Comparison of ENCODE assay signal across 20 cellular contexts in genomic region chr3:25420168-25420567, GRCh38. TPM values are rescaled to one million over a fixed set of nuclear protein-coding genes. Genes with fewer than 3 reads are reported as not detected.
"Had no signal": no experiment of that assay in that cellular context is flagged by ENCODE, and none has a peak within 500 bp of the region (broad histone marks: within the 10 kb centered on the region; RNA-seq: fewer than 3 reads in every experiment).

No MANE protein-coding gene starts in this region.

- H3K27ac ChIP-seq: body of pancreas, dorsolateral prefrontal cortex, esophagus muscularis mucosa, gastroesophageal sphincter, heart left ventricle, thyroid gland, WERI-Rb-1 had no signal

- H3K27ac Mint-ChIP-seq: activated naive CD8-positive, alpha-beta T cell treated with anti-CD3 and anti-CD28 coated beads for 36 hours; progenitor cell of endocrine pancreas had no signal

- H3K36me3 Mint-ChIP-seq: activated naive CD8-positive, alpha-beta T cell treated with anti-CD3 and anti-CD28 coated beads for 36 hours had no signal

- H3K4me1 ChIP-seq: body of pancreas, heart left ventricle had no signal

- H3K4me1 Mint-ChIP-seq: activated naive CD8-positive, alpha-beta T cell treated with anti-CD3 and anti-CD28 coated beads for 36 hours had no signal

- H3K4me3 Mint-ChIP-seq: activated naive CD8-positive, alpha-beta T cell treated with anti-CD3 and anti-CD28 coated beads for 36 hours had no signal

- H3K27me3 ChIP-seq: body of pancreas, esophagus muscularis mucosa, gastroesophageal sphincter, heart left ventricle, thyroid gland had no signal

- H3K36me3 ChIP-seq: esophagus muscularis mucosa, gastroesophageal sphincter, heart left ventricle, thyroid gland, WERI-Rb-1 had no signal

- H3K27me3 Mint-ChIP-seq: progenitor cell of endocrine pancreas had no signal

- H3K9me3 Mint-ChIP-seq: activated naive CD8-positive, alpha-beta T cell treated with anti-CD3 and anti-CD28 coated beads for 36 hours had no signal

- H3K9me3 ChIP-seq: body of pancreas, esophagus muscularis mucosa, gastroesophageal sphincter, thyroid gland had no signal

- DNase-seq: activated CD4-positive, alpha-beta T cell treated with anti-CD3 and anti-CD28 coated beads, Interleukin-2, amount 50 U/mL, for 48 hours; activated gamma-delta T cell treated with Interleukin-2 at 50 U/mL for 16 hours; activated naive CD8-positive, alpha-beta T cell treated with anti-CD3 and anti-CD28 coated beads for 36 hours; amniotic stem cell; body of pancreas; dorsolateral prefrontal cortex; heart left ventricle; kidney; midbrain; stimulated activated CD4-positive, alpha-beta T cell treated with anti-CD3 and anti-CD28 coated beads, Interleukin-12 subunit alpha, Interleukin-12 subunit beta, amount 100 ng/mL, for 4 hours; stimulated activated CD4-positive, alpha-beta T cell treated with anti-CD3 and anti-CD28 coated beads, Interleukin-1b, Interleukin-23, amount 100 ng/mL, for 48 hours; stimulated activated CD8-positive, alpha-beta memory T cell treated with anti-CD3 and anti-CD28 coated beads, Interleukin-4, amount 100 ng/mL, for 48 hours; stimulated activated naive CD4-positive, alpha-beta T cell; thyroid gland; WERI-Rb-1 had no signal

- H3K4me3 ChIP-seq: body of pancreas, dorsolateral prefrontal cortex, esophagus muscularis mucosa, gastroesophageal sphincter, heart left ventricle, lung, thyroid gland had no signal

RNA-seq across cellular contexts. Expression of gene RARB, which starts 7.9 kb away (rescaled TPM):
- total RNA-seq: activated naive CD8-positive, alpha-beta T cell treated with anti-CD3 and anti-CD28 coated beads for 36 hours; T-helper 2 cell treated with Interferon-gamma antibody and Interleukin-4, amounts not matched to agents 100 ng/mL and 5 ng/mL, for 36 hours had no signal
